8 cellular contexts compared by ENCODE assay signal in genomic region chr9:96620155-96620514, GRCh38. TPM values are rescaled to one million over a fixed set of nuclear protein-coding genes. Genes with fewer than 3 reads are reported as not detected.
DNase-seq lines count a peak whose midpoint lies in the region; ATAC-seq lines count a peak whose summit lies in the region.

No MANE protein-coding gene starts in this region.

- peaks cover 38% of the 10 kb centered on the region for H3K27me3 Mint-ChIP-seq in activated CD4-positive, alpha-beta memory T cell treated with anti-CD3 and anti-CD28 coated beads, Interleukin-2, amount 10 ng/mL, durations not matched to agents 7 days and 5 days

- H3K27ac ChIP-seq in right cardiac atrium (ENCODE audit: low read length) = no peak overlapping the region

- H3K36me3 ChIP-seq in HAP-1 (replicated peaks) = no peaks in the 10 kb centered on the region
- no peaks in the 10 kb centered on the region for H3K36me3 ChIP-seq in skeletal muscle satellite cell (ENCODE audit: insufficient read depth, low read length)

- H3K27ac Mint-ChIP-seq in activated CD4-positive, alpha-beta memory T cell treated with anti-CD3 and anti-CD28 coated beads, Interleukin-2, amount 10 ng/mL, durations not matched to agents 7 days and 5 days = no peak overlapping the region

- peak overlapping the region; percentile 76 for H3K9ac ChIP-seq in skeletal muscle satellite cell (ENCODE audit: low read depth, low read length)

- no peaks in the 10 kb centered on the region for H3K9me3 ChIP-seq in HAP-1
- no peaks in the 10 kb centered on the region for H3K9me3 ChIP-seq in right cardiac atrium (ENCODE audit: control insufficient read depth, low read length)
- H3K9me3 ChIP-seq in skeletal muscle satellite cell (replicated peaks; ENCODE audit: low read length) = no peaks in the 10 kb centered on the region

- H3K4me3 ChIP-seq in HAP-1 = peak overlapping the region; percentile 35
- H3K4me3 ChIP-seq in right cardiac atrium (ENCODE audit: low read length) = peak overlapping the region; percentile 94
- peak overlapping the region; percentile 96 for H3K4me3 ChIP-seq in skeletal muscle satellite cell (ENCODE audit: low read length)

- H3K27me3 ChIP-seq in HAP-1 (ENCODE audit: low read depth) (no peaks in the 10 kb centered on the region), right cardiac atrium (ENCODE audit: control insufficient read depth, insufficient read depth) (no peaks in the 10 kb centered on the region), skeletal muscle satellite cell (ENCODE audit: control insufficient read depth, insufficient read depth, low read length) (no peaks in the 10 kb centered on the region)

- peaks cover 4% of the 10 kb centered on the region for H3K4me1 Mint-ChIP-seq in activated CD4-positive, alpha-beta memory T cell treated with anti-CD3 and anti-CD28 coated beads, Interleukin-2, amount 10 ng/mL, durations not matched to agents 7 days and 5 days

- peak overlapping the region; percentile 67 for H3K4me3 Mint-ChIP-seq in activated CD4-positive, alpha-beta memory T cell treated with anti-CD3 and anti-CD28 coated beads, Interleukin-2, amount 10 ng/mL, durations not matched to agents 7 days and 5 days

- CTCF ChIA-PET in activated CD4-positive, alpha-beta memory T cell treated with anti-CD3 and anti-CD28 coated beads, Interleukin-2, amount 10 ng/mL, durations not matched to agents 7 days and 5 days (lab: Charles Lee) = no interaction called here

- no peak for ATAC-seq in right cardiac atrium

- WGBS in right cardiac atrium = 66% methylated on average over 11 of the region's 11 CpGs

- POLR2A ChIA-PET in activated CD4-positive, alpha-beta memory T cell treated with anti-CD3 and anti-CD28 coated beads, Interleukin-2, amount 10 ng/mL, durations not matched to agents 7 days and 5 days (lab: Charles Lee) = interaction anchor here (1.6 kb wide), 1 partner anchor 54 kb away, joined by 4 read pairs; no protein-coding TSS in a partner anchor

- H3K36me3 Mint-ChIP-seq in activated CD4-positive, alpha-beta memory T cell treated with anti-CD3 and anti-CD28 coated beads, Interleukin-2, amount 10 ng/mL, durations not matched to agents 7 days and 5 days (ENCODE audit: low read depth) = no peaks in the 10 kb centered on the region

- intact Hi-C loops in right cardiac atrium (cut with DNase I) = no loop called here

- H3K9me3 Mint-ChIP-seq in activated CD4-positive, alpha-beta memory T cell treated with anti-CD3 and anti-CD28 coated beads, Interleukin-2, amount 10 ng/mL, durations not matched to agents 7 days and 5 days = no peaks in the 10 kb centered on the region

- H3K4me1 ChIP-seq in HAP-1 (peaks cover 27% of the 10 kb centered on the region), right cardiac atrium (ENCODE audit: control insufficient read depth, insufficient read depth, low read length) (no peaks in the 10 kb centered on the region), skeletal muscle satellite cell (ENCODE audit: control insufficient read depth, insufficient read depth, low read length) (peaks cover 7% of the 10 kb centered on the region)

- in situ Hi-C loops in HAP-1 (cut with MboI; ENCODE audit: low sequenced_read_pairs) = no loop called here

- no peak for DNase-seq in HAP-1 (ENCODE audit: low spot score in 2 of 2)
- no peak for DNase-seq in activated CD4-positive, alpha-beta memory T cell treated with anti-CD3 and anti-CD28 coated beads, Interleukin-2, amount 10 ng/mL, durations not matched to agents 7 days and 5 days
- no peak for DNase-seq in right cardiac atrium
- DNase-seq in AML-193 (lab: John Stamatoyannopoulos, UW) = no peak
- no peak for DNase-seq in H4 (ENCODE audit: low spot score)
- DNase-seq in OCI-M2 (lab: John Stamatoyannopoulos, UW; ENCODE audit: unreplicated experiment) = no peak
- no peak for DNase-seq in hypothalamus (lab: John Stamatoyannopoulos, UW)

- peak overlapping the region; percentile 90 for H3K4me2 ChIP-seq in skeletal muscle satellite cell (ENCODE audit: low read length)

RNA-seq across cellular contexts. Expression of gene CDC14B, which starts 0.5 kb away (rescaled TPM):
- total RNA-seq in activated CD4-positive, alpha-beta memory T cell treated with anti-CD3 and anti-CD28 coated beads, Interleukin-2, amount 10 ng/mL, durations not matched to agents 7 days and 5 days = 1 to 10 TPM; 3.0 to 3.1 TPM
- 10 to 100 TPM; 14.4 to 15.7 (median 15.4) TPM for total RNA-seq in right cardiac atrium
- polyA plus RNA-seq in right cardiac atrium = 5.9 TPM
- 13.5 and 14.2 TPM in 2 replicates for total RNA-seq in skeletal muscle satellite cell (2012; rRNA removed)
- total RNA-seq in H4 (2014; rRNA removed; shearing (Covaris generic)) = 14.4 TPM in 2 replicates

RNA-seq across cellular contexts. Expression of gene PRXL2C, which starts 35.0 kb away (rescaled TPM):
- total RNA-seq in activated CD4-positive, alpha-beta memory T cell treated with anti-CD3 and anti-CD28 coated beads, Interleukin-2, amount 10 ng/mL, durations not matched to agents 7 days and 5 days = 10 to 100 TPM; 11.2 to 13.4 TPM
- 10 to 100 TPM; 12.0 to 27.3 (median 15.9) TPM for total RNA-seq in right cardiac atrium
- polyA plus RNA-seq in right cardiac atrium = 10.6 TPM
- 18.0 and 18.1 TPM in 2 replicates for total RNA-seq in skeletal muscle satellite cell (2012; rRNA removed)
- total RNA-seq in H4 (2014; rRNA removed; shearing (Covaris generic)) = 15.0 TPM in 2 replicates

Comparison
In these comparisons a context has a peak if more than half of its experiments do, and no peak if none do; other contexts are left out.
1. H3K4me3 ChIP-seq: peak in every context shown above with its lines; median percentile 96 in skeletal muscle satellite cell; 94 in right cardiac atrium; 35 in HAP-1.